ENCODE assay signal across 1 cellular context in genomic region chr17:57940217-57940616, GRCh38.
TF ChIP-seq lines count a peak whose summit lies in the region.

No MANE protein-coding gene starts in this region.

TF ChIP-seq in GM12878, 131 proteins besides CTCF, POLR2A, EP300 and RAD21 (continued from another document):
- peak; percentile 46 for TF ChIP-seq USF1 (IDR thresholded peaks at IDR 0.05; ENCODE audit: borderline replicate concordance, extremely low read length, insufficient read depth, low read depth, low read length)
